In the genomic region with DNA sequence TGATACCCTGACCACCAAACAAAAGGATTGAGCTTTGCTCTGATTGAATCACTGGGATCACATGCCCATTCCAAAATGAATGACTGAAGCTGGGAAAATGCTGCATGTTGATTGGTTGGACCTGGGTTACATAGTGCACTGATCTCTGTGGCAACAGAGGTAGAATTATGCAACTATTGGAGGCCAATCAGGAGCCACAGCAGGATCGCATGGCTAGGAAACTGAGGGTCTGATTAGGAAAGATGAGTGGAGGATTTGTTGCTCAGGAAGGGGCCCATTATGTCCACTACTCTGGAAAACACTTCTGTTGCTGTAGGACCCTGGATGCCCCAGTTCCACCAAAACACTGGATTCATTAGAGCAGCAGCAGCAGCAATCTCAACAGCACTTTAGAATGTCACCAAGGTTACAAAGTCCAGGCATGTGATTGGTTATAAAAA, we compare ENCODE assay signal across 16 cellular contexts. TPM values are rescaled to one million over a fixed set of nuclear protein-coding genes. Genes with fewer than 3 reads are reported as not detected.
A peak's percentile ranks its signal among the peaks of the same experiment; 100 is the strongest.
DNase-seq lines count a peak whose midpoint lies in the region; ATAC-seq and TF ChIP-seq lines count a peak whose summit lies in the region.
"Had no signal": no experiment of that assay in that cellular context is flagged by ENCODE, and none has a peak within 500 bp of the region (broad histone marks: within the 10 kb centered on the region; RNA-seq: fewer than 3 reads in every experiment).

No MANE protein-coding gene starts in this region.

- H3K4me1 ChIP-seq in cardiac muscle cell (ENCODE audit: low read depth) (peaks cover 32% of the 10 kb centered on the region), esophagus squamous epithelium (no peaks in the 10 kb centered on the region)
- H3K4me1 ChIP-seq: SJSA1, transverse colon had no signal

- 60 to 75% methylated on average over 1 of the region's 1 CpG for WGBS in esophagus squamous epithelium, 2 donors

- no peaks in the 10 kb centered on the region for H3K9me3 ChIP-seq in cardiac muscle cell (ENCODE audit: low read depth)
- H3K9me3 ChIP-seq in esophagus squamous epithelium: no peaks in the 10 kb centered on the region
- H3K9me3 ChIP-seq: SJSA1, transverse colon had no signal

- DNase-seq in DMS 273 treated with DMSO at 0.1 percent for 48 hours (lab: John Stamatoyannopoulos, UW) (peak; percentile 84), NCI-H1436 treated with DMSO at 0.1 percent for 48 hours (lab: John Stamatoyannopoulos, UW) (peak; percentile 68), NCI-H524 treated with DMSO at 0.1 percent for 48 hours (lab: John Stamatoyannopoulos, UW) (peak; percentile 47), cardiac muscle cell (ENCODE audit: low read depth in 1 of 2, low spot score in 1 of 2) (peak; percentile 9 to 86), esophagus squamous epithelium (lab: John Stamatoyannopoulos, UW) (no peak)
- DNase-seq in activated T-cell treated with anti-CD3 and anti-CD28 coated beads, Interleukin-2, amount 50 U/mL, for 1 hour: no peak
- no peak for DNase-seq in stimulated activated CD4-positive, alpha-beta T cell treated with anti-CD3 and anti-CD28 coated beads, Interleukin-1b, Interleukin-23, amount 100 ng/mL, for 48 hours
- DNase-seq: activated CD4-positive, alpha-beta T cell treated with anti-CD3 and anti-CD28 coated beads, Interleukin-2, amount 10 ng/mL, durations not matched to agents 7 days and 5 days; activated naive CD8-positive, alpha-beta T cell treated with anti-CD3 and anti-CD28 coated beads, Interleukin-2, amount 50 U/mL, for 24 hours; activated T-cell treated with anti-CD3 and anti-CD28 coated beads, Interleukin-2, amount 50 U/mL, for 4 hours; GDM1; midbrain; transverse colon had no signal

- peak overlapping the region; percentile 83 for H3K27ac ChIP-seq in cardiac muscle cell
- H3K27ac ChIP-seq in esophagus squamous epithelium: no peak overlapping the region
- H3K27ac ChIP-seq: SJSA1, transverse colon had no signal

- intact Hi-C loops in esophagus squamous epithelium (cut with DNase I): no loop called here

- no peak for TF ChIP-seq POLR2A in esophagus squamous epithelium (IDR thresholded peaks at IDR 0.05)

- no peak for ATAC-seq in HG02884 (IDR thresholded peaks at IDR 0.05; ENCODE audit: unreplicated experiment)
- ATAC-seq: activated naive CD8-positive, alpha-beta T cell treated with anti-CD3 and anti-CD28 coated beads, Interleukin-2, amount 50 U/mL, for 24 hours; activated T-cell treated with anti-CD3 and anti-CD28 coated beads, Interleukin-2, amount 50 U/mL, for 4 hours; stimulated activated memory B cell treated with anti-CD40 and anti-IgM and Interleukin-4, amounts not matched to agents 10 μg/mL and 1 μg/mL and 100 μg/mL, for 72 hours had no signal

- H3K4me3 ChIP-seq in cardiac muscle cell (no peak overlapping the region), esophagus squamous epithelium (no peak overlapping the region)
- H3K4me3 ChIP-seq: SJSA1, transverse colon had no signal

- H3K27me3 ChIP-seq in cardiac muscle cell: no peaks in the 10 kb centered on the region
- H3K27me3 ChIP-seq in esophagus squamous epithelium: no peaks in the 10 kb centered on the region
- H3K27me3 ChIP-seq: SJSA1, transverse colon had no signal

- TF ChIP-seq CTCF in cardiac muscle cell (IDR thresholded peaks at IDR 0.05; ENCODE audit: low read depth, low read length) (no peak), esophagus squamous epithelium (IDR thresholded peaks at IDR 0.05) (no peak)

- no peaks in the 10 kb centered on the region for H3K36me3 ChIP-seq in cardiac muscle cell
- no peaks in the 10 kb centered on the region for H3K36me3 ChIP-seq in esophagus squamous epithelium
- H3K36me3 ChIP-seq: SJSA1, transverse colon had no signal

RNA-seq across cellular contexts. Expression of gene SGPP2, which starts 25.9 kb away (rescaled TPM):
- total RNA-seq in cardiac muscle cell: 24.6 and 44.6 TPM in 2 replicates
- polyA plus RNA-seq in cardiac muscle cell: 11.6 and 16.2 TPM in 2 replicates
- total RNA-seq in esophagus squamous epithelium: 10 to 100 TPM; 33.6 to 66.0 (median 49.4) TPM
- total RNA-seq: SJSA1 had no signal

Comparison
In these comparisons a context has a peak if more than half of its experiments do, and no peak if none do; other contexts are left out.
1. DNase-seq: peak in DMS 273 treated with DMSO at 0.1 percent for 48 hours (single experiment), NCI-H1436 treated with DMSO at 0.1 percent for 48 hours (single experiment), NCI-H524 treated with DMSO at 0.1 percent for 48 hours (single experiment) and cardiac muscle cell (2 of 2); none in activated T-cell treated with anti-CD3 and anti-CD28 coated beads, Interleukin-2, amount 50 U/mL, for 1 hour (single experiment), esophagus squamous epithelium (single experiment) and stimulated activated CD4-positive, alpha-beta T cell treated with anti-CD3 and anti-CD28 coated beads, Interleukin-1b, Interleukin-23, amount 100 ng/mL, for 48 hours (single experiment).